Comparison of ENCODE assay signal across 32 cellular contexts in genomic region chr11:59847620-59848019, GRCh38. TPM values are rescaled to one million over a fixed set of nuclear protein-coding genes. Genes with fewer than 3 reads are reported as not detected.
"Had no signal": no experiment of that assay in that cellular context is flagged by ENCODE, and none has a peak within 500 bp of the region (broad histone marks: within the 10 kb centered on the region; RNA-seq: fewer than 3 reads in every experiment).

No MANE protein-coding gene starts in this region.

- FAIRE-seq: urothelium cell line had no signal

- H3K36me3 ChIP-seq: stomach, suprapubic skin, thoracic aorta, thyroid gland, tibial artery, tibial nerve, transverse colon, upper lobe of left lung, upper lobe of right lung, uterus, vagina had no signal

- DNase-seq: stimulated activated CD4-positive, alpha-beta T cell treated with anti-CD3 and anti-CD28 coated beads, Interleukin-2, amount 100 ng/mL, for 48 hours; stimulated activated CD4-positive, alpha-beta T cell treated with anti-CD3 and anti-CD28 coated beads, Interleukin-4, amount 100 ng/mL, for 1 hour; stimulated activated CD4-positive, alpha-beta T cell treated with anti-CD3 and anti-CD28 coated beads, Interleukin-4, amount 100 ng/mL, for 24 hours; stimulated activated CD4-positive, alpha-beta T cell treated with anti-CD3 and anti-CD28 coated beads, Interleukin-4, amount 100 ng/mL, for 4 hours; stimulated activated CD8-positive, alpha-beta memory T cell treated with anti-CD3 and anti-CD28 coated beads, Interleukin-4, amount 100 ng/mL, for 48 hours; stimulated activated naive B cell treated with anti-CD40 and anti-IgM and Interleukin-4, amounts not matched to agents 10 μg/mL and 1 μg/mL and 100 μg/mL, for 72 hours; stimulated activated naive CD4-positive, alpha-beta T cell; stimulated activated naive CD4-positive, alpha-beta T cell treated with Interleukin-2 at 50 U/mL for 16 hours; stimulated activated naive CD8-positive, alpha-beta T cell treated with anti-CD3 and anti-CD28 coated beads, Interleukin-15, amount 100 ng/mL, for 72 hours; stimulated activated naive CD8-positive, alpha-beta T cell treated with anti-CD3 and anti-CD28 coated beads, Interleukin-15, Interleukin-2, amounts not matched to agents 100 U/mL and 50 U/mL, for 24 hours; stomach; substantia nigra; testis; thyroid gland; tibial artery; transverse colon; upper lobe of left lung; upper lobe of right lung; uterus had no signal

- H3K4me3 Mint-ChIP-seq: stimulated activated effector memory CD8-positive, alpha-beta T cell treated with anti-CD3 and anti-CD28 coated beads, Interleukin-12 subunit alpha, Interleukin-12 subunit beta, amount 100 ng/mL, for 72 hours; stimulated activated memory B cell treated with anti-CD40 and anti-IgM and Interleukin-4, amounts not matched to agents 10 μg/mL and 1 μg/mL and 100 μg/mL, for 72 hours; stimulated activated naive B cell treated with anti-CD40 and anti-IgM and Interleukin-4, amounts not matched to agents 10 μg/mL and 1 μg/mL and 100 μg/mL, for 72 hours; stimulated activated naive CD8-positive, alpha-beta T cell treated with anti-CD3 and anti-CD28 coated beads, Interleukin-15, amount 100 ng/mL, for 72 hours; stimulated activated naive CD8-positive, alpha-beta T cell treated with anti-CD3 and anti-CD28 coated beads, Interleukin-15, Interleukin-2, amounts not matched to agents 100 ng/mL and 50 ng/mL, for 24 hours; type B pancreatic cell had no signal

- H3K4me3 ChIP-seq: stomach, suprapubic skin, testis, thoracic aorta, thyroid gland, tibial artery, tibial nerve, transverse colon, upper lobe of left lung, upper lobe of right lung, uterus, vagina had no signal

- H3K9me3 ChIP-seq: stomach, suprapubic skin, testis, thoracic aorta, thyroid gland, tibial artery, tibial nerve, transverse colon, upper lobe of left lung, upper lobe of right lung, uterus, vagina had no signal

- ATAC-seq: stimulated activated effector memory CD8-positive, alpha-beta T cell treated with anti-CD3 and anti-CD28 coated beads, Interleukin-12 subunit alpha, Interleukin-12 subunit beta, amount 100 ng/mL, for 72 hours; stimulated activated memory B cell treated with anti-CD40 and anti-IgM and Interleukin-4, amounts not matched to agents 10 μg/mL and 1 μg/mL and 100 μg/mL, for 72 hours; stimulated activated naive B cell treated with anti-CD40 and anti-IgM and Interleukin-4, amounts not matched to agents 10 μg/mL and 1 μg/mL and 100 μg/mL, for 72 hours; stimulated activated naive CD8-positive, alpha-beta T cell treated with anti-CD3 and anti-CD28 coated beads, Interleukin-15, amount 100 ng/mL, for 72 hours; stimulated activated naive CD8-positive, alpha-beta T cell treated with anti-CD3 and anti-CD28 coated beads, Interleukin-15, Interleukin-2, amounts not matched to agents 100 U/mL and 50 U/mL, for 24 hours; upper lobe of right lung had no signal

- H3K27ac ChIP-seq: stomach, suprapubic skin, testis, thoracic aorta, thyroid gland, tibial artery, tibial nerve, transverse colon, upper lobe of left lung, upper lobe of right lung, uterus, vagina had no signal

- H3K27ac Mint-ChIP-seq: stimulated activated effector memory CD8-positive, alpha-beta T cell treated with anti-CD3 and anti-CD28 coated beads, Interleukin-12 subunit alpha, Interleukin-12 subunit beta, amount 100 ng/mL, for 72 hours; stimulated activated memory B cell treated with anti-CD40 and anti-IgM and Interleukin-4, amounts not matched to agents 10 μg/mL and 1 μg/mL and 100 μg/mL, for 72 hours; stimulated activated naive B cell treated with anti-CD40 and anti-IgM and Interleukin-4, amounts not matched to agents 10 μg/mL and 1 μg/mL and 100 μg/mL, for 72 hours; stimulated activated naive CD8-positive, alpha-beta T cell treated with anti-CD3 and anti-CD28 coated beads, Interleukin-15, amount 100 ng/mL, for 72 hours; stimulated activated naive CD8-positive, alpha-beta T cell treated with anti-CD3 and anti-CD28 coated beads, Interleukin-15, Interleukin-2, amounts not matched to agents 100 ng/mL and 50 ng/mL, for 24 hours; type B pancreatic cell had no signal

- H3K4me1 ChIP-seq: suprapubic skin, testis, thyroid gland, tibial artery, tibial nerve, upper lobe of left lung, upper lobe of right lung, uterus, vagina had no signal

- H3K36me3 Mint-ChIP-seq: stimulated activated effector memory CD8-positive, alpha-beta T cell treated with anti-CD3 and anti-CD28 coated beads, Interleukin-12 subunit alpha, Interleukin-12 subunit beta, amount 100 ng/mL, for 72 hours; stimulated activated memory B cell treated with anti-CD40 and anti-IgM and Interleukin-4, amounts not matched to agents 10 μg/mL and 1 μg/mL and 100 μg/mL, for 72 hours; stimulated activated naive B cell treated with anti-CD40 and anti-IgM and Interleukin-4, amounts not matched to agents 10 μg/mL and 1 μg/mL and 100 μg/mL, for 72 hours; type B pancreatic cell had no signal

- H3K27me3 ChIP-seq: stomach, suprapubic skin, testis, thyroid gland, tibial artery, tibial nerve, transverse colon, upper lobe of left lung, upper lobe of right lung, uterus, vagina had no signal

- H3K4me1 Mint-ChIP-seq: stimulated activated effector memory CD8-positive, alpha-beta T cell treated with anti-CD3 and anti-CD28 coated beads, Interleukin-12 subunit alpha, Interleukin-12 subunit beta, amount 100 ng/mL, for 72 hours; stimulated activated memory B cell treated with anti-CD40 and anti-IgM and Interleukin-4, amounts not matched to agents 10 μg/mL and 1 μg/mL and 100 μg/mL, for 72 hours; stimulated activated naive B cell treated with anti-CD40 and anti-IgM and Interleukin-4, amounts not matched to agents 10 μg/mL and 1 μg/mL and 100 μg/mL, for 72 hours; stimulated activated naive CD8-positive, alpha-beta T cell treated with anti-CD3 and anti-CD28 coated beads, Interleukin-15, amount 100 ng/mL, for 72 hours had no signal

- H3K9me3 Mint-ChIP-seq: stimulated activated effector memory CD8-positive, alpha-beta T cell treated with anti-CD3 and anti-CD28 coated beads, Interleukin-12 subunit alpha, Interleukin-12 subunit beta, amount 100 ng/mL, for 72 hours; stimulated activated naive CD8-positive, alpha-beta T cell treated with anti-CD3 and anti-CD28 coated beads, Interleukin-15, amount 100 ng/mL, for 72 hours; type B pancreatic cell had no signal

RNA-seq across cellular contexts. Expression of gene CBLIF, which starts 2.3 kb away (rescaled TPM):
- total RNA-seq: subcutaneous adipose tissue, suprapubic skin, temporal lobe, thyroid gland, tibial nerve, transverse colon, upper lobe of left lung, upper lobe of right lung, ureter, urinary bladder, uterus, vagina had no signal
- polyA plus RNA-seq: urinary bladder had no signal

RNA-seq across cellular contexts. Expression of gene TCN1, which starts 18.7 kb away (rescaled TPM):
- total RNA-seq: temporal lobe, thoracic aorta, thyroid gland, tibial nerve, transverse colon, upper lobe of right lung, urinary bladder, uterus had no signal

RNA-seq across cellular contexts. Expression of gene OOSP3, which starts 31.0 kb away (rescaled TPM):
- total RNA-seq: stomach, subcutaneous adipose tissue, suprapubic skin, temporal lobe, testis, thoracic aorta, thyroid gland, tibial nerve, transverse colon, upper lobe of left lung, upper lobe of right lung, ureter, urinary bladder, uterus, vagina had no signal
- polyA plus RNA-seq: stomach, urinary bladder had no signal
